ENCODE assay signal across 8 cellular contexts in the genomic region with DNA sequence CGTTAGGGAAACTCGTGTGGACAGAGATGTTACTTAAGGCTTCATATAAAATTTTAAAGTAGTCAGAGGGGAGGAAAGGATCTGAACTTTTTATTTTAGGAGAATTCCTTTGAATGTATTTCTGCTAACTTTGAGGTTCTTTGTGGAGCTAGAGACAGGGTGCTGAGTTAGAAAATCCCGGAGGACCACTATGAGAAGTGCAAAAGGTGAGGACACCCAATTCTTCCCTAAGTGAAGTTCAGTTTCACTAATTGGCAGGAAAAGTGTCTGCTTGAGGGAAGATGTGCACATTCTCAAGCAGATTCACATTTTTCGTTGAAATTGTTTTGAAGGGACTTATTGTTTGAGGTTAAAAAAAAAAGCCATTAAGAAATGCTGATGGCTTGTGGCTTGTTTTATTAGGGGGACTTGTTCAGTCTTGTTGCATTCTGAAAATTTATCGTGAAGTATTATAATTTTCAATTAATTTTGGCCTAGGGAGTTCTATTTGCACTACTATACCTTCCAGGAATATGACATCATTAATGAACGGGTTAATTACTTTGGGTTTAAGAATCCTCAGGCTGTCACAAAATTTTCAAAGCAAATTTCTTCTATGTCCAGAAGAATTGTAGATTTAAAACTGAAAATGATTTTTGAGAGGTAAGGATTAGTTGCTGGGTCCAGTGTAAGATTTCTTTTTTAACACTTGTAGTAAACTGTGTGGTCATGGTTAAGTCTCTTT. TPM values are rescaled to one million over a fixed set of nuclear protein-coding genes. Genes with fewer than 3 reads are reported as not detected.
DNase-seq lines count a peak whose midpoint lies in the region; ATAC-seq lines count a peak whose summit lies in the region.

No MANE protein-coding gene starts in this region.

- H3K4me3 Mint-ChIP-seq in T-helper 1 cell treated with Interleukin-12 subunit alpha and Interleukin-12 subunit beta and Interleukin-4 antibody, amounts not matched to agents 30 μg/mL and 1 μg/mL, for 36 hours, result peak overlapping the region; percentile 96
- peak overlapping the region; percentile 84 to 99 (median 90) for H3K4me3 Mint-ChIP-seq in immature natural killer cell

- no peaks in the 10 kb centered on the region for H3K27me3 Mint-ChIP-seq in T-helper 1 cell treated with Interleukin-12 subunit alpha and Interleukin-12 subunit beta and Interleukin-4 antibody, amounts not matched to agents 30 μg/mL and 1 μg/mL, for 36 hours (ENCODE audit: low read depth)
- H3K27me3 Mint-ChIP-seq in immature natural killer cell (ENCODE audit: low read depth in 3 of 3), result peaks cover 0 to 10% (median 2%) of the 10 kb centered on the region in 3 donors

- peak overlapping the region; percentile 90 for H3K27ac Mint-ChIP-seq in T-helper 1 cell treated with Interleukin-12 subunit alpha and Interleukin-12 subunit beta and Interleukin-4 antibody, amounts not matched to agents 30 μg/mL and 1 μg/mL, for 36 hours
- H3K27ac Mint-ChIP-seq in activated naive CD4-positive, alpha-beta T cell treated with anti-CD3 and anti-CD28 coated beads, Interleukin-2, amount 50 U/mL, for 72 hours, result peak overlapping the region; percentile 95 to 98
- peak overlapping the region; percentile 79 to 97 (median 91) for H3K27ac Mint-ChIP-seq in immature natural killer cell

- no peak for DNase-seq in T-helper 1 cell
- no peak for DNase-seq in activated naive CD4-positive, alpha-beta T cell treated with anti-CD3 and anti-CD28 coated beads, Interleukin-2, amount 50 U/mL, for 72 hours (ENCODE audit: low spot score in 2 of 2)
- no peak for DNase-seq in immature natural killer cell
- no peak for DNase-seq in substantia nigra (lab: John Stamatoyannopoulos, UW)

- H3K27ac ChIP-seq in substantia nigra (ENCODE audit: low read depth, low read length, poor library complexity, severe bottlenecking), result peak overlapping the region; percentile 74

- peaks cover 45% of the 10 kb centered on the region for H3K4me1 Mint-ChIP-seq in T-helper 1 cell treated with Interleukin-12 subunit alpha and Interleukin-12 subunit beta and Interleukin-4 antibody, amounts not matched to agents 30 μg/mL and 1 μg/mL, for 36 hours (ENCODE audit: low read depth)
- H3K4me1 Mint-ChIP-seq in immature natural killer cell, result peaks cover 57 to 66% of the 10 kb centered on the region in 2 donors

- no peak for ATAC-seq in activated naive CD4-positive, alpha-beta T cell treated with anti-CD3 and anti-CD28 coated beads, Interleukin-2, amount 50 U/mL, for 72 hours
- ATAC-seq in HG02678 (IDR thresholded peaks at IDR 0.05; ENCODE audit: unreplicated experiment) (no peak), HG03521 (IDR thresholded peaks at IDR 0.05; ENCODE audit: unreplicated experiment) (no peak), HG03135 (IDR thresholded peaks at IDR 0.05; ENCODE audit: unreplicated experiment) (no peak)

- peaks cover 20% of the 10 kb centered on the region for H3K36me3 Mint-ChIP-seq in T-helper 1 cell treated with Interleukin-12 subunit alpha and Interleukin-12 subunit beta and Interleukin-4 antibody, amounts not matched to agents 30 μg/mL and 1 μg/mL, for 36 hours (ENCODE audit: low read depth)
- peaks cover 13 to 20% of the 10 kb centered on the region in 2 donors for H3K36me3 Mint-ChIP-seq in activated naive CD4-positive, alpha-beta T cell treated with anti-CD3 and anti-CD28 coated beads, Interleukin-2, amount 50 U/mL, for 72 hours
- no peaks in the 10 kb centered on the region for H3K36me3 Mint-ChIP-seq in immature natural killer cell

- no peaks in the 10 kb centered on the region for H3K9me3 Mint-ChIP-seq in T-helper 1 cell treated with Interleukin-12 subunit alpha and Interleukin-12 subunit beta and Interleukin-4 antibody, amounts not matched to agents 30 μg/mL and 1 μg/mL, for 36 hours
- H3K9me3 Mint-ChIP-seq in activated naive CD4-positive, alpha-beta T cell treated with anti-CD3 and anti-CD28 coated beads, Interleukin-2, amount 50 U/mL, for 72 hours, result no peaks in the 10 kb centered on the region
- no peaks in the 10 kb centered on the region for H3K9me3 Mint-ChIP-seq in immature natural killer cell

RNA-seq across cellular contexts. Expression of gene PCNX1, which starts 1.8 kb away (rescaled TPM):
- 100 to 1,000 TPM in 1 of 2 donors, 10 to 100 TPM in 1; 67.4 to 107 TPM for total RNA-seq in activated naive CD4-positive, alpha-beta T cell treated with anti-CD3 and anti-CD28 coated beads, Interleukin-2, amount 50 U/mL, for 72 hours
- 10 to 100 TPM in 1 of 3 donors, 1 to 10 TPM in 2; 4.6 to 17.2 (median 4.6) TPM for polyA plus RNA-seq in immature natural killer cell
